8 cellular contexts compared by ENCODE assay signal in genomic region chr20:36439040-36439730, GRCh38.
DNase-seq lines count a peak whose midpoint lies in the region; ATAC-seq and TF ChIP-seq lines count a peak whose summit lies in the region.

No MANE protein-coding gene starts in this region.

- intact Hi-C loops in lower leg skin (cut with DNase I; ENCODE audit: low total_unique reads), result loop anchor here (5.0 kb wide), 1 partner anchor 232 kb away; no protein-coding TSS in a partner anchor

- ATAC-seq in GM18520 (IDR thresholded peaks at IDR 0.05; ENCODE audit: unreplicated experiment), result no peak

- TF ChIP-seq CTCF in choroid plexus epithelial cell (conservative IDR thresholded peaks at IDR 0.05; ENCODE audit: low read depth, low read length) (peak; percentile 92), lower leg skin (IDR thresholded peaks at IDR 0.05) (peak in 1 of 3 donors; percentile 47)

- no peak for TF ChIP-seq POLR2A in lower leg skin (IDR thresholded peaks at IDR 0.05)

- WGBS in lower leg skin, 2 donors, result 26 to 27% methylated on average over 9 of the region's 9 CpGs

- H3K4me3 ChIP-seq in choroid plexus epithelial cell (ENCODE audit: low read depth, low read length) (no peak overlapping the region), lower leg skin (ENCODE audit: low read depth, poor library complexity, severe bottlenecking) (no peak overlapping the region)

- peak; percentile 24 for DNase-seq in NK-92 treated with Interleukin-12 subunit alpha and Interleukin-12 subunit beta, amount 100 ng/mL, for 24 hours (lab: John Stamatoyannopoulos, UW)
- DNase-seq in NK-92 (lab: John Stamatoyannopoulos, UW; ENCODE audit: unreplicated experiment) (no peak), NCI-H2171 treated with DMSO at 0.1 percent for 48 hours (lab: John Stamatoyannopoulos, UW) (peak; percentile 57), choroid plexus epithelial cell (ENCODE audit: low read depth) (peak; percentile 66), lower leg skin (ENCODE audit: low spot score in 2 of 2) (peak; percentile 46 to 91)
- DNase-seq in activated CD4-positive, alpha-beta T cell treated with anti-CD3 and anti-CD28 coated beads for 48 hours, result peak; percentile 81
- peak; percentile 45 for DNase-seq in stimulated activated CD8-positive, alpha-beta memory T cell treated with anti-CD3 and anti-CD28 coated beads, Interleukin-15, amount 100 ng/mL, for 1 hour (ENCODE audit: low read depth)
